In genomic region chr6:71031912-71032311, GRCh38 we compare ENCODE assay signal across 1 cellular context.
TF ChIP-seq lines count a peak whose summit lies in the region.

No MANE protein-coding gene starts in this region.

TF ChIP-seq in HepG2, 621 proteins besides CTCF, POLR2A, EP300 and RAD21 (continued from another document and continues in another):
- TF ChIP-seq BCL3 (CRISPR knock-in tag; IDR thresholded peaks at IDR 0.05) (no peak), ZZZ3 (CRISPR knock-in tag; IDR thresholded peaks at IDR 0.05; ENCODE audit: borderline replicate concordance) (no peak), SOX5 (CRISPR knock-in tag; IDR thresholded peaks at IDR 0.05; ENCODE audit: borderline replicate concordance) (peak; percentile 85), MAX (IDR thresholded peaks at IDR 0.05) (peak; percentile 52; the same call in 1 of the 2 replicates), ZNF652 (CRISPR knock-in tag; IDR thresholded peaks at IDR 0.05; ENCODE audit: borderline replicate concordance, low read depth) (peak; percentile 23; the same call in 1 of the 2 replicates), FOSL2 (CRISPR knock-in tag; IDR thresholded peaks at IDR 0.05) (peak; percentile 57), FOXO1 (CRISPR knock-in tag; IDR thresholded peaks at IDR 0.05) (peak; percentile 93; the same call in 1 of the 2 replicates), ARID3A (IDR thresholded peaks at IDR 0.05; ENCODE audit: low read depth, low read length) (0 out of 2 replicates have a peak, but pooled peaks have one; percentile 57), DPF2 (CRISPR knock-in tag; IDR thresholded peaks at IDR 0.05; ENCODE audit: borderline replicate concordance, low read depth) (peak; percentile 63), ZNF44 (CRISPR knock-in tag; IDR thresholded peaks at IDR 0.05) (no peak), ZKSCAN5 (CRISPR knock-in tag; IDR thresholded peaks at IDR 0.05) (no peak), RNF2 (conservative IDR thresholded peaks at IDR 0.05; ENCODE audit: low read depth) (no peak), PITX1 (CRISPR knock-in tag; IDR thresholded peaks at IDR 0.05) (0 out of 2 replicates have a peak, but pooled peaks have one; percentile 33), GATAD2A (CRISPR knock-in tag; IDR thresholded peaks at IDR 0.05) (peak; percentile 81), SPEN (CRISPR knock-in tag; IDR thresholded peaks at IDR 0.05; ENCODE audit: low read depth) (0 out of 2 replicates have a peak, but pooled peaks have one; percentile 47), SOX13 (IDR thresholded peaks at IDR 0.05) (no peak), SOX13 (CRISPR knock-in tag; conservative IDR thresholded peaks at IDR 0.05 in 1 of 2, IDR thresholded peaks at IDR 0.05 in 1 of 2) (peak in 1 of 2 experiments; percentile 82; a peak in 2 of 4 replicates), PREB (CRISPR knock-in tag; IDR thresholded peaks at IDR 0.05) (no peak), TBX2 (CRISPR knock-in tag; IDR thresholded peaks at IDR 0.05; ENCODE audit: borderline replicate concordance) (peak; percentile 64; the same call in 1 of the 2 replicates), RXRB (CRISPR knock-in tag; IDR thresholded peaks at IDR 0.05; ENCODE audit: borderline replicate concordance) (peak; percentile 79), FOXK1 (CRISPR knock-in tag; IDR thresholded peaks at IDR 0.05; ENCODE audit: borderline replicate concordance, low read depth) (peak; percentile 95; the same call in 1 of the 2 replicates), ZNF878 (CRISPR knock-in tag; IDR thresholded peaks at IDR 0.05) (peak; percentile 55; the same call in 1 of the 2 replicates), NCOA2 (CRISPR knock-in tag; IDR thresholded peaks at IDR 0.05) (peak; percentile 55; the same call in 1 of the 2 replicates), RXRA (CRISPR knock-in tag; IDR thresholded peaks at IDR 0.05) (peak; percentile 19; the same call in 1 of the 2 replicates), ZNF747 (CRISPR knock-in tag; IDR thresholded peaks at IDR 0.05; ENCODE audit: borderline replicate concordance) (peak; percentile 72; the same call in 1 of the 2 replicates), ZGPAT (CRISPR knock-in tag; IDR thresholded peaks at IDR 0.05) (peak; percentile 47; the same call in 1 of the 2 replicates), MEIS2 (CRISPR knock-in tag; IDR thresholded peaks at IDR 0.05) (peak; percentile 94), MXI1 (IDR thresholded peaks at IDR 0.05; ENCODE audit: borderline replicate concordance, low read depth, low read length) (peak; percentile 30; the same call in 1 of the 3 replicates), ZNF772 (CRISPR knock-in tag; IDR thresholded peaks at IDR 0.05) (no peak), FOXA1 (IDR thresholded peaks at IDR 0.05) (peak; percentile 80), FOXA1 (CRISPR knock-in tag; IDR thresholded peaks at IDR 0.05) (peak; percentile 94), ETV5 (CRISPR knock-in tag; IDR thresholded peaks at IDR 0.05; ENCODE audit: borderline replicate concordance) (peak; percentile 63; the same call in 1 of the 2 replicates), HNF4A (CRISPR knock-in tag; IDR thresholded peaks at IDR 0.05) (peak; percentile 55), POGK (CRISPR knock-in tag; conservative IDR thresholded peaks at IDR 0.05) (0 out of 2 replicates have a peak, but pooled peaks have one; percentile 34), TFE3 (CRISPR knock-in tag; IDR thresholded peaks at IDR 0.05) (0 out of 2 replicates have a peak, but pooled peaks have one; percentile 25), ARNTL (CRISPR knock-in tag; IDR thresholded peaks at IDR 0.05) (no peak), MYC (CRISPR knock-in tag; IDR thresholded peaks at IDR 0.05; ENCODE audit: borderline replicate concordance) (no peak), ZNF260 (CRISPR knock-in tag; IDR thresholded peaks at IDR 0.05; ENCODE audit: borderline replicate concordance, low read depth) (no peak), FOXJ3 (CRISPR knock-in tag; IDR thresholded peaks at IDR 0.05; ENCODE audit: borderline replicate concordance) (peak; percentile 85; the same call in 1 of the 2 replicates), ZNF724P (CRISPR knock-in tag; IDR thresholded peaks at IDR 0.05; ENCODE audit: borderline replicate concordance) (0 out of 2 replicates have a peak, but pooled peaks have one; percentile 42), ZMYM4 (CRISPR knock-in tag; IDR thresholded peaks at IDR 0.05) (peak; percentile 50; the same call in 1 of the 2 replicates), AHDC1 (CRISPR knock-in tag; IDR thresholded peaks at IDR 0.05; ENCODE audit: borderline replicate concordance) (peak; percentile 89), ZNF816 (CRISPR knock-in tag; IDR thresholded peaks at IDR 0.05; ENCODE audit: borderline replicate concordance) (no peak), NR2F6 (IDR thresholded peaks at IDR 0.05) (peak; percentile 73), NR2F6 (CRISPR knock-in tag; IDR thresholded peaks at IDR 0.05) (peak; percentile 91), MED1 (CRISPR knock-in tag; IDR thresholded peaks at IDR 0.05) (peak; percentile 71), HDAC6 (IDR thresholded peaks at IDR 0.05; ENCODE audit: low read depth, low read length) (no peak)
